In the genomic region with DNA sequence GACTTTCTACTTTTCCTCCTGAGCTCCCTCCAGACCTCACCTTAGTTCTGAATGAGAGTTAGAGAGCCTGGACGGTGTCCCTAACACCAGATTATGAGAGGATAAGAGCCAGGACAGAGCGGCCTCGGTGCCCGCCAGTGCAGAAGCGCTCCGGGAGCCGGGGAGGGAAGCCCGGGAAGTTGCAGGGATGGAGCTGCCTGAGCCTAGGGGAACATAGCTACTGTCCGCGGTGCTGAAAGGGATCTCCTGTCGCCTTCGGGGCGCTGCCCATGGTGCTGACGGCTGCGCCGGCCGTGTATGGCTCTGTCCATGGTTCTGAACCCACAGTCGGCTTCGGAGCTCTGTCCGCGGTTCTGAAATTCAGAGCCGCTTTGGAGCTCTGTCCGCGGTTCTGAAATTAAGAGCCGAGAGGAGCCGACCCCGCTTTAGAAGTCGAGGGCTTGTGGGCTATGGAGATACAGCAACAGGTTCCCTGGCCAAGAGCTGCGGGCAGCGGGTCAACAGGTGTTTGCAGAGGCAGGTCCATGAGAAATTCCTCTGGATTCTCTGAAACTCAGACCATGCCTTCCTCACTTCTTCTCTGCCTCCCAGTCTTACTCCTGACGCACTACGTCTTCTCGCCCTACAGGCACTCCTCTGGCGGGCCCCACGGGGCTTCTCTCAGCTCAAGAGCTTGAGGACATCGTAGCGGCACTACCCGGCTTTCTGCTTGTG, we compare ENCODE assay signal across 1 cellular context.
TF ChIP-seq lines count a peak whose summit lies in the region.

No MANE protein-coding gene starts in this region.

TF ChIP-seq in HepG2, 621 proteins besides CTCF, POLR2A, EP300 and RAD21 (continued from another document and continues in another):
- TF ChIP-seq, protein P1, sequence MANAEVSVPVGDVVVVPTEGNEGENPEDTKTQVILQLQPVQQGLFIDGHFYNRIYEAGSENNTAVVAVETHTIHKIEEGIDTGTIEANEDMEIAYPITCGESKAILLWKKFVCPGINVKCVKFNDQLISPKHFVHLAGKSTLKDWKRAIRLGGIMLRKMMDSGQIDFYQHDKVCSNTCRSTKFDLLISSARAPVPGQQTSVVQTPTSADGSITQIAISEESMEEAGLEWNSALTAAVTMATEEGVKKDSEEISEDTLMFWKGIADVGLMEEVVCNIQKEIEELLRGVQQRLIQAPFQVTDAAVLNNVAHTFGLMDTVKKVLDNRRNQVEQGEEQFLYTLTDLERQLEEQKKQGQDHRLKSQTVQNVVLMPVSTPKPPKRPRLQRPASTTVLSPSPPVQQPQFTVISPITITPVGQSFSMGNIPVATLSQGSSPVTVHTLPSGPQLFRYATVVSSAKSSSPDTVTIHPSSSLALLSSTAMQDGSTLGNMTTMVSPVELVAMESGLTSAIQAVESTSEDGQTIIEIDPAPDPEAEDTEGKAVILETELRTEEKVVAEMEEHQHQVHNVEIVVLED (CRISPR knock-in tag; IDR thresholded peaks at IDR 0.05; ENCODE audit: borderline replicate concordance) = peak; percentile 96
- TF ChIP-seq TARDBP (CRISPR knock-in tag; IDR thresholded peaks at IDR 0.05) = peak; percentile 100
- peak; percentile 100 for TF ChIP-seq RELA (CRISPR knock-in tag; IDR thresholded peaks at IDR 0.05)
- peak; percentile 100 for TF ChIP-seq ZFP37 (CRISPR knock-in tag; IDR thresholded peaks at IDR 0.05; ENCODE audit: borderline replicate concordance)
- peak; percentile 92 for TF ChIP-seq ATF1 (CRISPR knock-in tag; IDR thresholded peaks at IDR 0.05)
- peak; percentile 100 for TF ChIP-seq MIER3 (CRISPR knock-in tag; IDR thresholded peaks at IDR 0.05; ENCODE audit: borderline replicate concordance)
- TF ChIP-seq NR2F1 (CRISPR knock-in tag; IDR thresholded peaks at IDR 0.05) = peak; percentile 81 to 99
- peak; percentile 96 for TF ChIP-seq THAP11 (CRISPR knock-in tag; IDR thresholded peaks at IDR 0.05)
- TF ChIP-seq, protein P2, sequence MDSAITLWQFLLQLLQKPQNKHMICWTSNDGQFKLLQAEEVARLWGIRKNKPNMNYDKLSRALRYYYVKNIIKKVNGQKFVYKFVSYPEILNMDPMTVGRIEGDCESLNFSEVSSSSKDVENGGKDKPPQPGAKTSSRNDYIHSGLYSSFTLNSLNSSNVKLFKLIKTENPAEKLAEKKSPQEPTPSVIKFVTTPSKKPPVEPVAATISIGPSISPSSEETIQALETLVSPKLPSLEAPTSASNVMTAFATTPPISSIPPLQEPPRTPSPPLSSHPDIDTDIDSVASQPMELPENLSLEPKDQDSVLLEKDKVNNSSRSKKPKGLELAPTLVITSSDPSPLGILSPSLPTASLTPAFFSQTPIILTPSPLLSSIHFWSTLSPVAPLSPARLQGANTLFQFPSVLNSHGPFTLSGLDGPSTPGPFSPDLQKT (CRISPR knock-in tag; IDR thresholded peaks at IDR 0.05; ENCODE audit: borderline replicate concordance) = peak; percentile 100; the same call in 1 of the 2 replicates
- TF ChIP-seq FOXP1 (IDR thresholded peaks at IDR 0.05) = no peak
- peak; percentile 99 for TF ChIP-seq FOXP1 (CRISPR knock-in tag; IDR thresholded peaks at IDR 0.05)
- TF ChIP-seq, protein P3, sequence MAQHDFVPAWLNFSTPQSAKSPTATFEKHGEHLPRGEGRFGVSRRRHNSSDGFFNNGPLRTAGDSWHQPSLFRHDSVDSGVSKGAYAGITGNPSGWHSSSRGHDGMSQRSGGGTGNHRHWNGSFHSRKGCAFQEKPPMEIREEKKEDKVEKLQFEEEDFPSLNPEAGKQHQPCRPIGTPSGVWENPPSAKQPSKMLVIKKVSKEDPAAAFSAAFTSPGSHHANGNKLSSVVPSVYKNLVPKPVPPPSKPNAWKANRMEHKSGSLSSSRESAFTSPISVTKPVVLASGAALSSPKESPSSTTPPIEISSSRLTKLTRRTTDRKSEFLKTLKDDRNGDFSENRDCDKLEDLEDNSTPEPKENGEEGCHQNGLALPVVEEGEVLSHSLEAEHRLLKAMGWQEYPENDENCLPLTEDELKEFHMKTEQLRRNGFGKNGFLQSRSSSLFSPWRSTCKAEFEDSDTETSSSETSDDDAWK (CRISPR knock-in tag; IDR thresholded peaks at IDR 0.05) = peak; percentile 100
- peak; percentile 100 for TF ChIP-seq ZNF709 (CRISPR knock-in tag; IDR thresholded peaks at IDR 0.05)
- TF ChIP-seq HOXD1 (CRISPR knock-in tag; IDR thresholded peaks at IDR 0.05) = peak; percentile 100
- TF ChIP-seq PHB2 (IDR thresholded peaks at IDR 0.05; ENCODE audit: partially characterized antibody) = no peak
- TF ChIP-seq, protein P4, sequence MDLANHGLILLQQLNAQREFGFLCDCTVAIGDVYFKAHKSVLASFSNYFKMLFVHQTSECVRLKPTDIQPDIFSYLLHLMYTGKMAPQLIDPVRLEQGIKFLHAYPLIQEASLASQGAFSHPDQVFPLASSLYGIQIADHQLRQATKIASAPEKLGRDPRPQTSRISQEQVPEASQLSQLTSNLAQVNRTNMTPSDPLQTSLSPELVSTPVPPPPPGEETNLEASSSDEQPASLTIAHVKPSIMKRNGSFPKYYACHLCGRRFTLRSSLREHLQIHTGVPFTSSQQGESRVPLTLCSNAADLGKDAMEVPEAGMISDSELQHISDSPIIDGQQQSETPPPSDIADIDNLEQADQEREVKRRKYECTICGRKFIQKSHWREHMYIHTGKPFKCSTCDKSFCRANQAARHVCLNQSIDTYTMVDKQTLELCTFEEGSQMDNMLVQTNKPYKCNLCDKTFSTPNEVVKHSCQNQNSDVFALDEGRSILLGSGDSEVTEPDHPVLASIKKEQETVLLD (CRISPR knock-in tag; IDR thresholded peaks at IDR 0.05; ENCODE audit: low read depth) = peak; percentile 100
- peak; percentile 100 for TF ChIP-seq FOXM1 (CRISPR knock-in tag; IDR thresholded peaks at IDR 0.05)
- peak; percentile 100 for TF ChIP-seq PRMT3 (CRISPR knock-in tag; IDR thresholded peaks at IDR 0.05; ENCODE audit: borderline replicate concordance, low read depth)
- TF ChIP-seq, protein P5, sequence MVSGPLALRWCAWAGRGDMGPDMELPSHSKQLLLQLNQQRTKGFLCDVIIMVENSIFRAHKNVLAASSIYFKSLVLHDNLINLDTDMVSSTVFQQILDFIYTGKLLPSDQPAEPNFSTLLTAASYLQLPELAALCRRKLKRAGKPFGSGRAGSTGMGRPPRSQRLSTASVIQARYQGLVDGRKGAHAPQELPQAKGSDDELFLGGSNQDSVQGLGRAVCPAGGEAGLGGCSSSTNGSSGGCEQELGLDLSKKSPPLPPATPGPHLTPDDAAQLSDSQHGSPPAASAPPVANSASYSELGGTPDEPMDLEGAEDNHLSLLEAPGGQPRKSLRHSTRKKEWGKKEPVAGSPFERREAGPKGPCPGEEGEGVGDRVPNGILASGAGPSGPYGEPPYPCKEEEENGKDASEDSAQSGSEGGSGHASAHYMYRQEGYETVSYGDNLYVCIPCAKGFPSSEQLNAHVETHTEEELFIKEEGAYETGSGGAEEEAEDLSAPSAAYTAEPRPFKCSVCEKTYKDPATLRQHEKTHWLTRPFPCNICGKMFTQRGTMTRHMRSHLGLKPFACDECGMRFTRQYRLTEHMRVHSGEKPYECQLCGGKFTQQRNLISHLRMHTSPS (CRISPR knock-in tag; IDR thresholded peaks at IDR 0.05; ENCODE audit: low read depth) = peak; percentile 100
- TF ChIP-seq, protein P6, sequence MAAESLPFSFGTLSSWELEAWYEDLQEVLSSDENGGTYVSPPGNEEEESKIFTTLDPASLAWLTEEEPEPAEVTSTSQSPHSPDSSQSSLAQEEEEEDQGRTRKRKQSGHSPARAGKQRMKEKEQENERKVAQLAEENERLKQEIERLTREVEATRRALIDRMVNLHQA (CRISPR knock-in tag; IDR thresholded peaks at IDR 0.05) = peak; percentile 100
- TF ChIP-seq KMT2B (CRISPR knock-in tag; IDR thresholded peaks at IDR 0.05) = peak; percentile 100
- TF ChIP-seq ZNF660 (CRISPR knock-in tag; IDR thresholded peaks at IDR 0.05; ENCODE audit: borderline replicate concordance, low read depth) = peak; percentile 100
- TF ChIP-seq ZFP36 (IDR thresholded peaks at IDR 0.05; ENCODE audit: borderline replicate concordance, low read depth, low read length, partially characterized antibody) = no peak
- TF ChIP-seq PHF20 (CRISPR knock-in tag; IDR thresholded peaks at IDR 0.05) = peak; percentile 99
- 0 out of 2 replicates have a peak, but pooled peaks have one; percentile 31 for TF ChIP-seq ZHX2 (IDR thresholded peaks at IDR 0.05; ENCODE audit: low read depth)
- TF ChIP-seq ZHX2 (CRISPR knock-in tag; IDR thresholded peaks at IDR 0.05; ENCODE audit: borderline replicate concordance) = peak; percentile 100
- peak; percentile 100 for TF ChIP-seq MIXL1 (CRISPR knock-in tag; IDR thresholded peaks at IDR 0.05)
- peak; percentile 100 for TF ChIP-seq DNMT3B (CRISPR knock-in tag; conservative IDR thresholded peaks at IDR 0.05)
- TF ChIP-seq, protein P7, sequence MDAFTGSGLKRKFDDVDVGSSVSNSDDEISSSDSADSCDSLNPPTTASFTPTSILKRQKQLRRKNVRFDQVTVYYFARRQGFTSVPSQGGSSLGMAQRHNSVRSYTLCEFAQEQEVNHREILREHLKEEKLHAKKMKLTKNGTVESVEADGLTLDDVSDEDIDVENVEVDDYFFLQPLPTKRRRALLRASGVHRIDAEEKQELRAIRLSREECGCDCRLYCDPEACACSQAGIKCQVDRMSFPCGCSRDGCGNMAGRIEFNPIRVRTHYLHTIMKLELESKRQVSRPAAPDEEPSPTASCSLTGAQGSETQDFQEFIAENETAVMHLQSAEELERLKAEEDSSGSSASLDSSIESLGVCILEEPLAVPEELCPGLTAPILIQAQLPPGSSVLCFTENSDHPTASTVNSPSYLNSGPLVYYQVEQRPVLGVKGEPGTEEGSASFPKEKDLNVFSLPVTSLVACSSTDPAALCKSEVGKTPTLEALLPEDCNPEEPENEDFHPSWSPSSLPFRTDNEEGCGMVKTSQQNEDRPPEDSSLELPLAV (CRISPR knock-in tag; conservative IDR thresholded peaks at IDR 0.05; ENCODE audit: low read depth) = peak; percentile 100
- TF ChIP-seq, protein P8, sequence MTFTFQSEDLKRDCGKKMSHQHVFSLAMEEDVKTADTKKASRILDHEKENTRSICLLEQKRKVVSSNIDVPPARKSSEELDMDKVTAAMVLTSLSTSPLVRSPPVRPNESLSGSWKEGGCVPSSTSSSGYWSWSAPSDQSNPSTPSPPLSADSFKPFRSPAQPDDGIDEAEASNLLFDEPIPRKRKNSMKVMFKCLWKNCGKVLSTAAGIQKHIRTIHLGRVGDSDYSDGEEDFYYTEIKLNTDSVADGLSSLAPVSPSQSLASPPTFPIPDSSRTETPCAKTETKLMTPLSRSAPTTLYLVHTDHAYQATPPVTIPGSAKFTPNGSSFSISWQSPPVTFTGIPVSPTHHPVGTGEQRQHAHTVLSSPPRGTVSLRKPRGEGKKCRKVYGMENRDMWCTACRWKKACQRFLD (CRISPR knock-in tag; IDR thresholded peaks at IDR 0.05; ENCODE audit: borderline replicate concordance) = peak; percentile 100
- TF ChIP-seq RFXAP (CRISPR knock-in tag; IDR thresholded peaks at IDR 0.05; ENCODE audit: borderline replicate concordance) = peak; percentile 100
- TF ChIP-seq ZSCAN9 (CRISPR knock-in tag; IDR thresholded peaks at IDR 0.05; ENCODE audit: borderline replicate concordance) = peak; percentile 100
- TF ChIP-seq KAT8 (CRISPR knock-in tag; IDR thresholded peaks at IDR 0.05) = peak; percentile 100
- no peak for TF ChIP-seq RNF2 (conservative IDR thresholded peaks at IDR 0.05; ENCODE audit: low read depth)
- peak; percentile 100 for TF ChIP-seq ONECUT2 (CRISPR knock-in tag; IDR thresholded peaks at IDR 0.05)
- TF ChIP-seq, protein P9, sequence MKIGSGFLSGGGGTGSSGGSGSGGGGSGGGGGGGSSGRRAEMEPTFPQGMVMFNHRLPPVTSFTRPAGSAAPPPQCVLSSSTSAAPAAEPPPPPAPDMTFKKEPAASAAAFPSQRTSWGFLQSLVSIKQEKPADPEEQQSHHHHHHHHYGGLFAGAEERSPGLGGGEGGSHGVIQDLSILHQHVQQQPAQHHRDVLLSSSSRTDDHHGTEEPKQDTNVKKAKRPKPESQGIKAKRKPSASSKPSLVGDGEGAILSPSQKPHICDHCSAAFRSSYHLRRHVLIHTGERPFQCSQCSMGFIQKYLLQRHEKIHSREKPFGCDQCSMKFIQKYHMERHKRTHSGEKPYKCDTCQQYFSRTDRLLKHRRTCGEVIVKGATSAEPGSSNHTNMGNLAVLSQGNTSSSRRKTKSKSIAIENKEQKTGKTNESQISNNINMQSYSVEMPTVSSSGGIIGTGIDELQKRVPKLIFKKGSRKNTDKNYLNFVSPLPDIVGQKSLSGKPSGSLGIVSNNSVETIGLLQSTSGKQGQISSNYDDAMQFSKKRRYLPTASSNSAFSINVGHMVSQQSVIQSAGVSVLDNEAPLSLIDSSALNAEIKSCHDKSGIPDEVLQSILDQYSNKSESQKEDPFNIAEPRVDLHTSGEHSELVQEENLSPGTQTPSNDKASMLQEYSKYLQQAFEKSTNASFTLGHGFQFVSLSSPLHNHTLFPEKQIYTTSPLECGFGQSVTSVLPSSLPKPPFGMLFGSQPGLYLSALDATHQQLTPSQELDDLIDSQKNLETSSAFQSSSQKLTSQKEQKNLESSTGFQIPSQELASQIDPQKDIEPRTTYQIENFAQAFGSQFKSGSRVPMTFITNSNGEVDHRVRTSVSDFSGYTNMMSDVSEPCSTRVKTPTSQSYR (CRISPR knock-in tag; IDR thresholded peaks at IDR 0.05; ENCODE audit: borderline replicate concordance) = peak; percentile 100
- TF ChIP-seq ZBTB8A (CRISPR knock-in tag; IDR thresholded peaks at IDR 0.05; ENCODE audit: borderline replicate concordance, low read depth) = peak; percentile 100
